Comparison of ENCODE assay signal across 1 cellular context in the genomic region with DNA sequence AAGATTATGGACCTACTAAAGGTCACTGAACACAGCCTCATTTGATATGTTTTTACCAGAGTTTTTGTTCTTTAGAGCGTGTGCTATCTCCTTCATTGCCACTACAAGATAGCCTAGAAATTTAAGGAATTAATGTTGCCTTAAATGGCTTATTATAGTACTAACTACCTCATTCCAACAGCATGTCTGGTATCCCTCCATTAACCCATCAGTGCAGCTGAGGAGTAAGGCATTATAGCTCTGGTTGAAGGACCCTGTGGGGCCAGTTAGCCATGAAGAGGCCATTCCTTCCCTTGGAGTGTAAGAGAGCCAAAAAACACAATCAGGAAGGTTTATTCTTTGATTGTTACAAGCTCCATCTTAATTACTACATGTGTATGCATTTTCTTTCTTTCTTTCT.
TF ChIP-seq lines count a peak whose summit lies in the region.

No MANE protein-coding gene starts in this region.

TF ChIP-seq in endothelial cell of umbilical vein, 7 proteins besides CTCF, POLR2A, EP300 and RAD21:
- TF ChIP-seq EZH2 (IDR thresholded peaks at IDR 0.05; ENCODE audit: borderline replicate concordance, low read depth, low read length, severe bottlenecking) (no peak), MYC (IDR thresholded peaks at IDR 0.05; ENCODE audit: low read depth, low read length) (no peak), JUN (IDR thresholded peaks at IDR 0.05; ENCODE audit: borderline replicate concordance, insufficient read depth, insufficient read length, low read depth) (no peak), FOS (IDR thresholded peaks at IDR 0.05; ENCODE audit: borderline replicate concordance, insufficient read depth, low read length) (no peak), GATA2 (IDR thresholded peaks at IDR 0.05; ENCODE audit: insufficient read depth, insufficient read length, low read depth, low read length) (no peak), POLR2AphosphoS5 (IDR thresholded peaks at IDR 0.05; ENCODE audit: insufficient read depth, low read depth, low read length) (no peak)
- TF ChIP-seq, protein P1, sequence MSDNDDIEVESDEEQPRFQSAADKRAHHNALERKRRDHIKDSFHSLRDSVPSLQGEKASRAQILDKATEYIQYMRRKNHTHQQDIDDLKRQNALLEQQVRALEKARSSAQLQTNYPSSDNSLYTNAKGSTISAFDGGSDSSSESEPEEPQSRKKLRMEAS (IDR thresholded peaks at IDR 0.05; ENCODE audit: insufficient read depth, insufficient read length) = no peak
TF ChIP-seq in endothelial cell of umbilical vein: peak in this region for 0.
